ENCODE assay signal across 19 cellular contexts in the genomic region with DNA sequence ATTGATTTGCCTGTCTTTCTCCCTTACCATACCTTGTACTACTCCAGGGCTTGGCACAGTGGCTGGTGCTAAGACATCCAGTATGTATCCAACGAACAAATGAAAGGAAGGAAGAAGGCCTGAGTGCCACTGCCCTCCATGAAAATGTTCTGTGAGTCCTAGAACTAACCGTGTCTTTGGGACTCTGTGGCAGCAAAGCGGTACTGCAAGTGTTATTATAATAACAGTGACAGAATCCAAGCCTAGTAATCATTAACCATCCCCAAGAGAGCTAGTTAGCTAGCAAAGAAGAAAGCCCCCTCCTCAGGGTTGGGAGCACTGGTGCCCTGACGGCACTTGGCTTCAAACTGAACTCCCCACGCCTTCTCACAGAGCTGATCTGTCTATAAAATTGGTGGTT.
A peak's percentile ranks its signal among the peaks of the same experiment; 100 is the strongest.
DNase-seq lines count a peak whose midpoint lies in the region; ATAC-seq, FAIRE-seq and TF ChIP-seq lines count a peak whose summit lies in the region.
"Had no signal": no experiment of that assay in that cellular context is flagged by ENCODE, and none has a peak within 500 bp of the region (broad histone marks: within the 10 kb centered on the region; RNA-seq: fewer than 3 reads in every experiment).

No MANE protein-coding gene starts in this region.

- H3K9ac ChIP-seq in Karpas-422 (ENCODE audit: low read length), result no peak overlapping the region
- H3K9ac ChIP-seq in endodermal cell (ENCODE audit: extremely low read depth, low read length, poor library complexity, severe bottlenecking), result no peak overlapping the region

- H3K4me2 ChIP-seq in Karpas-422 (ENCODE audit: low read depth, low read length, poor library complexity, severe bottlenecking), result no peak overlapping the region
- H3K4me2 ChIP-seq: A549 had no signal

- DNase-seq in Karpas-422 (no peak), endodermal cell (no peak), right lobe of liver (no peak), small intestine (peak; percentile 15), DMS153 treated with DMSO at 0.1 percent for 48 hours (lab: John Stamatoyannopoulos, UW; ENCODE audit: unreplicated experiment) (no peak), lower leg skin (ENCODE audit: low spot score in 2 of 2) (no peak)
- DNase-seq: BE2C, DMS79 treated with DMSO at 0.1 percent for 48 hours, NCI-H1092, NCI-H1436, NCI-H1930, NCI-H510A, NCI-H774, Peyer's patch, SJCRH30 had no signal

- no peak overlapping the region for H3K27ac Mint-ChIP-seq in endodermal cell

- H4K20me1 ChIP-seq in Karpas-422 (ENCODE audit: insufficient read depth, low read depth, low read length), result no peaks in the 10 kb centered on the region

- H3K27me3 Mint-ChIP-seq in endodermal cell (ENCODE audit: insufficient read depth), result peaks cover 8% of the 10 kb centered on the region

- WGBS in endodermal cell (ENCODE audit: insufficient coverage in 1 of 2, insufficient read length in 1 of 2), 2 experiments, result 91 to 100% methylated on average over 2 to 5 of the region's 5 CpGs
- 24% methylated on average over 4 of the region's 5 CpGs for WGBS in right lobe of liver (ENCODE audit: insufficient coverage, low coverage, low lambda C conversion rate, missing lambda C conversion rate)
- 20 to 63% (median 38%) methylated on average over 5 of the region's 5 CpGs for WGBS in small intestine, 3 donors
- 74 to 75% methylated on average over 5 of the region's 5 CpGs for WGBS in lower leg skin, 2 donors

- peaks cover 1% of the 10 kb centered on the region for H3K9me3 Mint-ChIP-seq in endodermal cell

- H3K9me2 ChIP-seq in Karpas-422 (replicated peaks; ENCODE audit: insufficient read depth, low read length), result no peaks in the 10 kb centered on the region

- intact Hi-C loops in right lobe of liver (cut with DNase I), result no loop called here
- intact Hi-C loops in lower leg skin (cut with DNase I; ENCODE audit: low total_unique reads), result no loop called here

- H3K4me3 ChIP-seq in Karpas-422 (ENCODE audit: low read length) (no peak overlapping the region), endodermal cell (ENCODE audit: low read length) (no peak overlapping the region), right lobe of liver (no peak overlapping the region), small intestine (ENCODE audit: low read depth in 1 of 2, low read length in 2 of 2) (no peak overlapping the region), lower leg skin (ENCODE audit: low read depth, poor library complexity, severe bottlenecking) (no peak overlapping the region)
- H3K4me3 ChIP-seq: A549, K562, Peyer's patch, SJCRH30 had no signal

- H3K36me3 Mint-ChIP-seq in endodermal cell (ENCODE audit: low read depth), result no peaks in the 10 kb centered on the region

- TF ChIP-seq POLR2A in right lobe of liver (IDR thresholded peaks at IDR 0.05), result no peak
- TF ChIP-seq POLR2A in lower leg skin (IDR thresholded peaks at IDR 0.05), result no peak

- H2AFZ ChIP-seq in Karpas-422 (ENCODE audit: low read length), result no peak overlapping the region

- H3K27me3 ChIP-seq in Karpas-422 (ENCODE audit: low read length) (no peaks in the 10 kb centered on the region), endodermal cell (ENCODE audit: control insufficient read depth, insufficient read depth, low read length, poor library complexity, severe bottlenecking) (peaks cover 12% of the 10 kb centered on the region), right lobe of liver (no peaks in the 10 kb centered on the region), small intestine (ENCODE audit: control insufficient read depth in 2 of 2, insufficient read depth in 2 of 2, low read length in 2 of 2) (no peaks in the 10 kb centered on the region)
- H3K27me3 ChIP-seq: BE2C, Peyer's patch, SJCRH30 had no signal

- ATAC-seq in right lobe of liver (peak in 3 of 4 donors; percentile 50 to 76 (median 63)), HG03139 (IDR thresholded peaks at IDR 0.05; ENCODE audit: unreplicated experiment) (no peak)
- ATAC-seq: A549, K562 had no signal

- peaks cover 2% of the 10 kb centered on the region for H3K4me1 Mint-ChIP-seq in endodermal cell

- H3K79me2 ChIP-seq in Karpas-422 (ENCODE audit: low read length), result peaks cover 4% of the 10 kb centered on the region; the same call in 1 of the 2 replicates

- H3K4me1 ChIP-seq in Karpas-422 (ENCODE audit: low read length) (peaks cover 81% of the 10 kb centered on the region), endodermal cell (ENCODE audit: control insufficient read depth, insufficient read depth, low read length) (peaks cover 2% of the 10 kb centered on the region), right lobe of liver (no peaks in the 10 kb centered on the region), small intestine (ENCODE audit: control insufficient read depth in 2 of 2, insufficient read depth in 1 of 2, low read depth in 1 of 2, low read length in 1 of 2) (no peaks in the 10 kb centered on the region)
- H3K4me1 ChIP-seq: A549, BE2C, Peyer's patch had no signal

- TF ChIP-seq CTCF in endodermal cell (conservative IDR thresholded peaks at IDR 0.05) (peak; percentile 48), right lobe of liver (IDR thresholded peaks at IDR 0.05) (peak in 2 of 4 donors; percentile 16 to 54), lower leg skin (IDR thresholded peaks at IDR 0.05) (no peak)

- no peak overlapping the region for H3K4me3 Mint-ChIP-seq in endodermal cell

- no peaks in the 10 kb centered on the region for H3K9me3 ChIP-seq in Karpas-422 (ENCODE audit: low read length)
- peaks cover 4% of the 10 kb centered on the region for H3K9me3 ChIP-seq in endodermal cell (ENCODE audit: control insufficient read depth, low read length)
- H3K9me3 ChIP-seq in right lobe of liver, result no peaks in the 10 kb centered on the region
- peaks cover 2% of the 10 kb centered on the region for H3K9me3 ChIP-seq in small intestine (ENCODE audit: control insufficient read depth, low read depth)
- H3K9me3 ChIP-seq: A549, BE2C, Peyer's patch had no signal

- H3K27ac ChIP-seq in Karpas-422 (ENCODE audit: low read length) (peak overlapping the region; percentile 81), endodermal cell (ENCODE audit: low read depth, low read length) (no peak overlapping the region), right lobe of liver (no peak overlapping the region), small intestine (ENCODE audit: low read depth in 1 of 2, low read length in 1 of 2) (no peak overlapping the region)
- H3K27ac ChIP-seq: A549, Peyer's patch, SJCRH30 had no signal

- FAIRE-seq in small intestine (lab: Jason Lieb, UNC), result no peak
- FAIRE-seq: A549, H1, K562 had no signal

- H3K36me3 ChIP-seq in Karpas-422 (ENCODE audit: insufficient read depth, low read length) (no peaks in the 10 kb centered on the region), endodermal cell (ENCODE audit: control insufficient read depth, insufficient read depth, low read length) (no peaks in the 10 kb centered on the region), right lobe of liver (no peaks in the 10 kb centered on the region), small intestine (ENCODE audit: control insufficient read depth in 2 of 2, insufficient read depth in 2 of 2, low read length in 2 of 2) (no peaks in the 10 kb centered on the region)
- H3K36me3 ChIP-seq: BE2C, Peyer's patch, SJCRH30 had no signal
